Comparison of ENCODE assay signal across 20 cellular contexts in the genomic region with DNA sequence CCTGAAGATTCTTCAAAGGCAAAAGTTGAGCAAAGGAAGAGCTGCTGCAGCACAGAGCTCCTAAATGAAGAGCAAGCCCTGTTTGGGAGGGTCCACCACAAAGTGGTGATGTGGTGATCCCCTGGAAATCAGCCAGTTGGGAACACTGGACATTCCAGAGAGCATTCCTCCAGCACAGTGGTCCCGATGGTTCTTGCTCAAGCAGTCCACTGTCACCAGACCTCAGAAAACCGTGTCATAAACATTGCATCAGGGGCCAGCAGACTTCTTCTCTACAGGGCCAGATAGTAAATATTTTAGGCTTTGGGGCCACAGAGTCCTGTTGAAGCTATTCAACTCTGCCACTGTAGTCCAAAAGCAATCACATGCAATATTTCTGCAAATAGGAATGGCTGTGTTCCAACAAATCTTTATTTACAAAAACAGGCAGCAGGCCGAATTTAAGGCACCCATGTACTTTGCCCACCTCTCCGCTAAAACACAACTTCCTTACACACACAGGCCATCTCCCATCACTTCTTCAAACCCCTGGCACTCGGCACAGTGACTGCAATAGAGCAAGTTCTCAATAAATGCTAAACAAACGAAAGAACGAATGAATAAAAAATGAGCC. TPM values are rescaled to one million over a fixed set of nuclear protein-coding genes. Genes with fewer than 3 reads are reported as not detected.
DNase-seq lines count a peak whose midpoint lies in the region; ATAC-seq and TF ChIP-seq lines count a peak whose summit lies in the region.
"Had no signal": no experiment of that assay in that cellular context is flagged by ENCODE, and none has a peak within 500 bp of the region (broad histone marks: within the 10 kb centered on the region; RNA-seq: fewer than 3 reads in every experiment).

No MANE protein-coding gene starts in this region.

- peaks cover 0 to 5% (median 0%) of the 10 kb centered on the region in 4 donors for H3K36me3 ChIP-seq in right lobe of liver

- H3K27ac ChIP-seq in cingulate gyrus (ENCODE audit: low read depth, low read length) (peak overlapping the region; percentile 57), right lobe of liver (no peak overlapping the region)
- H3K27ac ChIP-seq: Peyer's patch, thoracic aorta had no signal

- TF ChIP-seq CTCF in AG10803 (conservative IDR thresholded peaks at IDR 0.05; ENCODE audit: low read length) (no peak), right lobe of liver (IDR thresholded peaks at IDR 0.05) (no peak)

- no peak overlapping the region for H3K4me3 ChIP-seq in AG10803 (ENCODE audit: low read length)
- H3K4me3 ChIP-seq in right lobe of liver = no peak overlapping the region
- H3K4me3 ChIP-seq: Peyer's patch, smooth muscle cell, thoracic aorta had no signal

- ATAC-seq in right lobe of liver = peak; percentile 32 to 57 (median 40)
- ATAC-seq: activated CD8-positive, alpha-beta memory T cell treated with anti-CD3 and anti-CD28 coated beads, Interleukin-2, amount 10 ng/mL, durations not matched to agents 7 days and 5 days had no signal

- 55% methylated on average over 6 of the region's 7 CpGs for WGBS in right lobe of liver (ENCODE audit: insufficient coverage, low coverage, low lambda C conversion rate, missing lambda C conversion rate)

- H3K27me3 ChIP-seq in right lobe of liver = no peaks in the 10 kb centered on the region
- H3K27me3 ChIP-seq: Peyer's patch had no signal

- no peaks in the 10 kb centered on the region for H3K9me3 ChIP-seq in right lobe of liver
- H3K9me3 ChIP-seq: Peyer's patch, thoracic aorta had no signal

- no peak for TF ChIP-seq POLR2A in right lobe of liver (IDR thresholded peaks at IDR 0.05)

- H3K4me1 ChIP-seq in right lobe of liver = no peaks in the 10 kb centered on the region

- intact Hi-C loops in right lobe of liver (cut with DNase I) = no loop called here

- DNase-seq in AG10803 (ENCODE audit: low read depth) (peak; percentile 87), GM03348 (ENCODE audit: low spot score) (peak; percentile 45), right lobe of liver (no peak), DMS114 treated with DMSO at 0.1 percent for 48 hours (lab: John Stamatoyannopoulos, UW; ENCODE audit: unreplicated experiment) (no peak), NCI-H1417 treated with DMSO at 0.1 percent for 48 hours (lab: John Stamatoyannopoulos, UW) (no peak), kidney glomerular epithelial cell (lab: John Stamatoyannopoulos, UW) (no peak)
- DNase-seq in stimulated activated CD8-positive, alpha-beta memory T cell treated with anti-CD3 and anti-CD28 coated beads, Interleukin-4, amount 100 ng/mL, for 48 hours = no peak
- DNase-seq: ACHN; activated CD4-positive, alpha-beta T cell treated with anti-CD3 and anti-CD28 coated beads, Interleukin-2, amount 10 ng/mL, durations not matched to agents 24 days and 14 days; activated CD8-positive, alpha-beta memory T cell treated with anti-CD3 and anti-CD28 coated beads, Interleukin-2, amount 10 ng/mL, durations not matched to agents 7 days and 5 days; activated naive CD4-positive, alpha-beta T cell treated with anti-CD3 and anti-CD28 coated beads, Interleukin-2, amount 10 ng/mL, durations not matched to agents 7 days and 5 days; CD8-positive, alpha-beta memory T cell; DMS79 treated with DMSO at 0.1 percent for 48 hours; effector memory CD4-positive, alpha-beta T cell; NCI-H1436; Peyer's patch; stimulated activated naive CD4-positive, alpha-beta T cell had no signal

RNA-seq across cellular contexts. Expression of gene SLC39A11, which starts 21.0 kb away (rescaled TPM):
- 10 to 100 TPM; 25.4 to 49.6 (median 39.3) TPM for total RNA-seq in right lobe of liver

Comparison
In these comparisons a context has a peak if more than half of its experiments do, and no peak if none do; other contexts are left out.
1. DNase-seq: peak in AG10803 (single experiment) and GM03348 (single experiment); none in right lobe of liver (0 of 3), DMS114 treated with DMSO at 0.1 percent for 48 hours (single experiment), NCI-H1417 treated with DMSO at 0.1 percent for 48 hours (single experiment), stimulated activated CD8-positive, alpha-beta memory T cell treated with anti-CD3 and anti-CD28 coated beads, Interleukin-4, amount 100 ng/mL, for 48 hours (single experiment) and kidney glomerular epithelial cell (single experiment).